In the genomic region with DNA sequence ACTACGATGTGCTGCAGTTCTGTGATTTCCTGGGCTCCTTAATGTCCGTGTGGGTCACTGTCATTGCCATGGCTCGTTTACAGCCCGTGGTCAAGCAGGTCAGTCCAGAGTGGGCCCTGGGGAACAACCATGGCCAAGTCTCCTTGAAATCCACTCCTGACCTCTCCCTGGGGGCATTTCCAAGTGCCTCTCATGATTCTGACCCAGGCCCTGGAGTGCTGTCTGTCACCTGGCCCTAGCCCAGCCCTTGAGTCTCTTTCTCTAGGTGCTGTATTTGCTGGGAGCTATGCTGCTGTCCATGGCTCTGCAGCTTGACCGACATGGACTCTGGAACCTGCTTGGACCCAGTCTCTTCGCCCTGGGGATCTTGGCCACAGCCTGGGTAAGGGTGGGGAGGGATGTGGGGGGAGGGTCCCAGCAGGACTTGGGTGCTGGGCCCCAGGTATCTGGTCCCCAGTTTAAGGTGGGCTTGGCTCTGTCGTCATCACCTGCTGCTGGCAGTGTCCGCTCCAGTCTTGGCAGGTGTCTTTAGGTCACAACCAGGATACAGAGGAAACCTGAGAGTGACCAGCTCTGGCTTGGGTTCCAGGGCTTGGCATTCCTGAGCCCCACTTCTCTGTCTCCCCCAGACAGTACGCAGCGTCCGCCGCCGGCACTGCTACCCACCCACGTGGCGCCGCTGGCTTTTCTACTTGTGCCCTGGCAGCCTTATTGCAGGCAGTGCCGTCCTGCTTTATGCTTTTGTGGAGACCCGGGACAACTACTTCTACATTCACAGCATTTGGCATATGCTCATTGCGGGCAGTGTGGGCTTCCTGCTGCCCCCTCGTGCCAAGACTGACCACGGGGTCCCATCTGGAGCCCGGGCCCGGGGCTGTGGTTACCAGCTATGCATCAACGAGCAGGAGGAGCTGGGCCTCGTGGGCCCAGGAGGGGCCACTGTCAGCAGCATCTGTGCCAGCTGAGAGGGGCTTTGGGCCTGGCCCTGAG, we compare ENCODE assay signal across 1 cellular context.
TF ChIP-seq lines count a peak whose summit lies in the region.

No MANE protein-coding gene starts in this region.

TF ChIP-seq in HepG2, 621 proteins besides CTCF, POLR2A, EP300 and RAD21:
- no peak for TF ChIP-seq PITX1 (CRISPR knock-in tag; IDR thresholded peaks at IDR 0.05)
- no peak for TF ChIP-seq ZNF367 (CRISPR knock-in tag; IDR thresholded peaks at IDR 0.05; ENCODE audit: borderline replicate concordance)
- no peak for TF ChIP-seq ARID2 (CRISPR knock-in tag; IDR thresholded peaks at IDR 0.05; ENCODE audit: borderline replicate concordance)
- TF ChIP-seq ZNF432 (CRISPR knock-in tag; IDR thresholded peaks at IDR 0.05; ENCODE audit: borderline replicate concordance) = no peak
- TF ChIP-seq ZC3H4 (CRISPR knock-in tag; IDR thresholded peaks at IDR 0.05; ENCODE audit: borderline replicate concordance) = no peak
- TF ChIP-seq KDM4B (CRISPR knock-in tag; IDR thresholded peaks at IDR 0.05) = no peak
- TF ChIP-seq, protein P1, sequence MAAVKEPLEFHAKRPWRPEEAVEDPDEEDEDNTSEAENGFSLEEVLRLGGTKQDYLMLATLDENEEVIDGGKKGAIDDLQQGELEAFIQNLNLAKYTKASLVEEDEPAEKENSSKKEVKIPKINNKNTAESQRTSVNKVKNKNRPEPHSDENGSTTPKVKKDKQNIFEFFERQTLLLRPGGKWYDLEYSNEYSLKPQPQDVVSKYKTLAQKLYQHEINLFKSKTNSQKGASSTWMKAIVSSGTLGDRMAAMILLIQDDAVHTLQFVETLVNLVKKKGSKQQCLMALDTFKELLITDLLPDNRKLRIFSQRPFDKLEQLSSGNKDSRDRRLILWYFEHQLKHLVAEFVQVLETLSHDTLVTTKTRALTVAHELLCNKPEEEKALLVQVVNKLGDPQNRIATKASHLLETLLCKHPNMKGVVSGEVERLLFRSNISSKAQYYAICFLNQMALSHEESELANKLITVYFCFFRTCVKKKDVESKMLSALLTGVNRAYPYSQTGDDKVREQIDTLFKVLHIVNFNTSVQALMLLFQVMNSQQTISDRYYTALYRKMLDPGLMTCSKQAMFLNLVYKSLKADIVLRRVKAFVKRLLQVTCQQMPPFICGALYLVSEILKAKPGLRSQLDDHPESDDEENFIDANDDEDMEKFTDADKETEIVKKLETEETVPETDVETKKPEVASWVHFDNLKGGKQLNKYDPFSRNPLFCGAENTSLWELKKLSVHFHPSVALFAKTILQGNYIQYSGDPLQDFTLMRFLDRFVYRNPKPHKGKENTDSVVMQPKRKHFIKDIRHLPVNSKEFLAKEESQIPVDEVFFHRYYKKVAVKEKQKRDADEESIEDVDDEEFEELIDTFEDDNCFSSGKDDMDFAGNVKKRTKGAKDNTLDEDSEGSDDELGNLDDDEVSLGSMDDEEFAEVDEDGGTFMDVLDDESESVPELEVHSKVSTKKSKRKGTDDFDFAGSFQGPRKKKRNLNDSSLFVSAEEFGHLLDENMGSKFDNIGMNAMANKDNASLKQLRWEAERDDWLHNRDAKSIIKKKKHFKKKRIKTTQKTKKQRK (IDR thresholded peaks at IDR 0.05; ENCODE audit: low read length) = no peak
